In the genomic region with DNA sequence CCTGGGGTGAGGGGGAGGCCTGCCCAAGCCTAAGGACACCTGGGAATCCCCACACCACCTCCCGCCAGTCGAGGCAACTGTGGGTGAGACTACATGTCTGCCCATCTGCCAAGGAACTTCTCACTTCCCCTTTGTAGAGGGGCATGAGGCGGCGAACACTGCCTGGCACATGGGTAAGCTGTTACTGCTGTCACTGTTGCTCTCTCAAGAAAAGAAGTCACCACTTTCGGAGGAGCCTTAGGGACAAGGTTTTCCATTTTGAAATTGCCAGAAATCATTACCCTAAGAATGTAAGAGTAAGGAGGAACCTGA, we compare ENCODE assay signal across 12 cellular contexts. TPM values are rescaled to one million over a fixed set of nuclear protein-coding genes. Genes with fewer than 3 reads are reported as not detected.
A peak's percentile ranks its signal among the peaks of the same experiment; 100 is the strongest.
DNase-seq lines count a peak whose midpoint lies in the region; ATAC-seq and TF ChIP-seq lines count a peak whose summit lies in the region.
"Had no signal": no experiment of that assay in that cellular context is flagged by ENCODE, and none has a peak within 500 bp of the region (broad histone marks: within the 10 kb centered on the region; RNA-seq: fewer than 3 reads in every experiment).

No MANE protein-coding gene starts in this region.

- H3K9me3 ChIP-seq in OCI-LY3 (ENCODE audit: insufficient read depth, low read length) (no peaks in the 10 kb centered on the region), colonic mucosa (no peaks in the 10 kb centered on the region)
- H3K9me3 ChIP-seq: ovary had no signal

- TF ChIP-seq CTCF in GM06990 (IDR thresholded peaks at IDR 0.05; ENCODE audit: insufficient read depth, low read length, poor library complexity, severe bottlenecking) (no peak), OCI-LY3 (IDR thresholded peaks at IDR 0.05; ENCODE audit: low read depth, low read length) (no peak), colonic mucosa (IDR thresholded peaks at IDR 0.05) (no peak)

- DNase-seq in GM06990 (ENCODE audit: extremely low read depth, insufficient read length), result peak; percentile 53
- peak; percentile 24 for DNase-seq in colonic mucosa
- DNase-seq in sciatic nerve (ENCODE audit: low spot score), result peak; percentile 64
- no peak for DNase-seq in NCI-H1930 (lab: John Stamatoyannopoulos, UW)
- DNase-seq in NCI-H524 treated with DMSO at 0.1 percent for 48 hours (lab: John Stamatoyannopoulos, UW), result no peak
- DNase-seq: activated CD4-positive, alpha-beta T cell treated with anti-CD3 and anti-CD28 coated beads for 4 hours; effector CD4-positive, alpha-beta T cell; NCI-H446 treated with DMSO at 0.1 percent for 48 hours had no signal

- H3K9ac ChIP-seq in OCI-LY3 (ENCODE audit: low read length), result peak overlapping the region; percentile 63
- no peak overlapping the region for H3K9ac ChIP-seq in colonic mucosa (ENCODE audit: low read depth in 2 of 2, low read length in 2 of 2)

- H3K79me2 ChIP-seq in OCI-LY3 (ENCODE audit: low read length), result peaks cover 42% of the 10 kb centered on the region

- H4K20me1 ChIP-seq in OCI-LY3 (ENCODE audit: insufficient read depth, low read length), result peaks cover 5% of the 10 kb centered on the region

- H3K27me3 ChIP-seq in GM06990 (replicated peaks; ENCODE audit: control insufficient read depth, insufficient read depth, low read length) (no peaks in the 10 kb centered on the region), OCI-LY3 (ENCODE audit: low read depth, low read length) (no peaks in the 10 kb centered on the region), colonic mucosa (no peaks in the 10 kb centered on the region)
- H3K27me3 ChIP-seq: ovary had no signal

- ATAC-seq in sciatic nerve, result no peak
- ATAC-seq in HG03439 (IDR thresholded peaks at IDR 0.05; ENCODE audit: unreplicated experiment), result no peak
- ATAC-seq in GM21737 (IDR thresholded peaks at IDR 0.05; ENCODE audit: unreplicated experiment), result no peak

- intact Hi-C loops in colonic mucosa (cut with DNase I), result no loop called here
- intact Hi-C loops in sciatic nerve (cut with DNase I), result no loop called here

- H2AFZ ChIP-seq in OCI-LY3 (ENCODE audit: low read depth, low read length), result no peak overlapping the region

- H3K27ac ChIP-seq in OCI-LY3 (ENCODE audit: low read length), result peak overlapping the region; percentile 87
- H3K27ac ChIP-seq in colonic mucosa, result peak overlapping the region; percentile 84
- H3K27ac ChIP-seq: ovary had no signal

- H3K36me3 ChIP-seq in GM06990 (ENCODE audit: control insufficient read depth, insufficient read depth, low read length), result peaks cover 26% of the 10 kb centered on the region
- peaks cover 45% of the 10 kb centered on the region for H3K36me3 ChIP-seq in OCI-LY3 (replicated peaks; ENCODE audit: low read depth, low read length)
- no peaks in the 10 kb centered on the region for H3K36me3 ChIP-seq in colonic mucosa
- H3K36me3 ChIP-seq: ovary had no signal

- no peak overlapping the region for H3K4me3 ChIP-seq in GM06990 (replicated peaks; ENCODE audit: low read depth, low read length)
- H3K4me3 ChIP-seq in OCI-LY3 (ENCODE audit: low read length), result peak overlapping the region; percentile 51
- H3K4me3 ChIP-seq in colonic mucosa, result no peak overlapping the region
- H3K4me3 ChIP-seq: ovary had no signal

- H3K4me1 ChIP-seq in OCI-LY3 (ENCODE audit: low read length) (peaks cover 72% of the 10 kb centered on the region), colonic mucosa (peaks cover 57% of the 10 kb centered on the region)

- peak overlapping the region; percentile 72 for H3K4me2 ChIP-seq in OCI-LY3 (ENCODE audit: low read length)

RNA-seq across cellular contexts. Expression of gene SLC2A1, which starts 23.4 kb away (rescaled TPM):
- total RNA-seq in colonic mucosa, result 100 to 1,000 TPM in 1 of 2 donors, 10 to 100 TPM in 1; 71.6 to 150 TPM
- 968 TPM for total RNA-seq in sciatic nerve

Comparison
In these comparisons a context has a peak if more than half of its experiments do, and no peak if none do; other contexts are left out.
1. DNase-seq: peak in GM06990 (single experiment), colonic mucosa (single experiment) and sciatic nerve (single experiment); none in NCI-H1930 (0 of 2) and NCI-H524 treated with DMSO at 0.1 percent for 48 hours (single experiment).